ENCODE assay signal across 8 cellular contexts in the genomic region with DNA sequence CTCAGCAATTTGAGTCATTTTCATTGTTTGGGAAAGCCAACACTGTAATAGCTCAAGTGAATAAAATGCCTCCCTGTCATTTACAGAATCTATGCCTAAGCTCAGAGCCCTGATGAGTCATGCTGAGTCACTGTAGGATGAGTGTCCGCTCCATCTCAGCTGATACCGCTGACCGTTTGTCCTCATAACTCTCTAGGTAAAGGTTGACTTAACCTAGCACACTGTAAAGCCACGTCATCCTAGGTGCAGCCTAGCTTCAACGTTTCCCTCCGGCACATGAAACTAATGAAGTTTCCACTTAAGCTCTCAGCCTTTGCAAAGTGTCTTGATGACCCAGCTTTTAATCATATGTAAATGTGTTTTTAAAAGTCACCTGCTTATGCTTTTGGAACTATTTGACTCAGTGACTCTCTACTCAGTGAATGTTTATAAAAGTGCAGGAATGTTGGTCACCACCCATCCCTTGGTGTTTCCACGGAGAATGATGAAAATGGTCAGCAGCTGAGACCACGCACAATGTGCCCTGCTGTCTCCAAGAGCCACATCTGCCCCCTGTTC.
A peak's percentile ranks its signal among the peaks of the same experiment; 100 is the strongest.
DNase-seq lines count a peak whose midpoint lies in the region; ATAC-seq and TF ChIP-seq lines count a peak whose summit lies in the region.

No MANE protein-coding gene starts in this region.

- H3K27ac Mint-ChIP-seq in HFFc6: peak overlapping the region; percentile 73
- no peak overlapping the region for H3K27ac Mint-ChIP-seq in CD4-positive, alpha-beta T cell

- peaks cover 47% of the 10 kb centered on the region for H3K4me1 Mint-ChIP-seq in HFFc6 (ENCODE audit: low read depth)
- H3K4me1 Mint-ChIP-seq in CD4-positive, alpha-beta T cell (ENCODE audit: low read depth): no peaks in the 10 kb centered on the region

- CTCF ChIA-PET in CD4-positive, alpha-beta T cell (lab: Charles Lee): no interaction called here

- H3K27me3 ChIP-seq in RWPE2 (ENCODE audit: insufficient read depth, poor library complexity, severe bottlenecking): no peaks in the 10 kb centered on the region
- no peaks in the 10 kb centered on the region for H3K27me3 ChIP-seq in CD4-positive, alpha-beta T cell (ENCODE audit: control insufficient read depth, insufficient read depth, low read length)

- peak overlapping the region; percentile 67 for H3K4me3 Mint-ChIP-seq in HFFc6
- H3K4me3 Mint-ChIP-seq in CD4-positive, alpha-beta T cell: no peak overlapping the region

- no peak overlapping the region for H3K4me3 ChIP-seq in AG09309 (ENCODE audit: control insufficient read depth, low read depth, low read length)
- H3K4me3 ChIP-seq in RWPE2 (ENCODE audit: severe bottlenecking): no peak overlapping the region

- TF ChIP-seq CTCF in AG09309 (IDR thresholded peaks at IDR 0.05; ENCODE audit: control insufficient read depth, insufficient read depth, low read depth, low read length, missing control alignments) (no peak), HFFc6 (IDR thresholded peaks at IDR 0.05) (no peak), RWPE2 (IDR thresholded peaks at IDR 0.05; ENCODE audit: poor library complexity, severe bottlenecking) (no peak)
- TF ChIP-seq CTCF in CD4-positive, alpha-beta T cell (IDR thresholded peaks at IDR 0.05): no peak

- DNase-seq in AG09309 (ENCODE audit: low read depth) (peak; percentile 72), HFFc6 (peak; percentile 98), RWPE2 (ENCODE audit: low spot score) (peak; percentile 88), foreskin melanocyte (peak; percentile 80)
- no peak for DNase-seq in CD4-positive, alpha-beta T cell
- no peak for DNase-seq in stimulated activated CD4-positive, alpha-beta T cell treated with anti-CD3 and anti-CD28 coated beads, Interleukin-15, amount 100 ng/mL, for 24 hours

- H3K9me3 ChIP-seq in RWPE2 (ENCODE audit: severe bottlenecking): peaks cover 2% of the 10 kb centered on the region
- H3K9me3 ChIP-seq in CD4-positive, alpha-beta T cell (ENCODE audit: control insufficient read depth, low read length): no peaks in the 10 kb centered on the region

- H3K36me3 ChIP-seq in RWPE2 (ENCODE audit: low read depth): no peaks in the 10 kb centered on the region

- H3K36me3 Mint-ChIP-seq in HFFc6 (ENCODE audit: low read depth): peaks cover 16% of the 10 kb centered on the region
- H3K36me3 Mint-ChIP-seq in CD4-positive, alpha-beta T cell (ENCODE audit: low read depth): no peaks in the 10 kb centered on the region

- no peaks in the 10 kb centered on the region for H3K9me3 Mint-ChIP-seq in HFFc6
- no peaks in the 10 kb centered on the region for H3K9me3 Mint-ChIP-seq in CD4-positive, alpha-beta T cell

- H3K27ac ChIP-seq in RWPE2 (ENCODE audit: poor library complexity, severe bottlenecking): peak overlapping the region; percentile 47
- no peak overlapping the region for H3K27ac ChIP-seq in CD4-positive, alpha-beta T cell (ENCODE audit: low read depth, low read length)

- intact Hi-C loops in CD4-positive, alpha-beta T cell (cut with DNase I, micrococcal nuclease): no loop called here

- peak; percentile 99 for ATAC-seq in RWPE2 (ENCODE audit: low read depth)
- ATAC-seq in CD4-positive, alpha-beta T cell (ENCODE audit: poor library complexity): no peak
- ATAC-seq in GM18861 (IDR thresholded peaks at IDR 0.05; ENCODE audit: unreplicated experiment): no peak
- ATAC-seq in HG03175 (IDR thresholded peaks at IDR 0.05; ENCODE audit: unreplicated experiment): no peak

- peaks cover 3% of the 10 kb centered on the region for H3K27me3 Mint-ChIP-seq in HFFc6 (ENCODE audit: insufficient read depth)
- H3K27me3 Mint-ChIP-seq in CD4-positive, alpha-beta T cell: peaks cover 6% of the 10 kb centered on the region

- POLR2A ChIA-PET in CD4-positive, alpha-beta T cell (lab: Charles Lee): no interaction called here

- peaks cover 18% of the 10 kb centered on the region for H3K4me1 ChIP-seq in RWPE2 (ENCODE audit: insufficient read depth, poor library complexity, severe bottlenecking)

Comparison
In these comparisons a context has a peak if more than half of its experiments do, and no peak if none do; other contexts are left out.
1. DNase-seq: peak in AG09309 (single experiment), HFFc6 (single experiment), RWPE2 (single experiment) and foreskin melanocyte (single experiment); none in CD4-positive, alpha-beta T cell (0 of 10) and stimulated activated CD4-positive, alpha-beta T cell treated with anti-CD3 and anti-CD28 coated beads, Interleukin-15, amount 100 ng/mL, for 24 hours (single experiment).